In the genomic region with DNA sequence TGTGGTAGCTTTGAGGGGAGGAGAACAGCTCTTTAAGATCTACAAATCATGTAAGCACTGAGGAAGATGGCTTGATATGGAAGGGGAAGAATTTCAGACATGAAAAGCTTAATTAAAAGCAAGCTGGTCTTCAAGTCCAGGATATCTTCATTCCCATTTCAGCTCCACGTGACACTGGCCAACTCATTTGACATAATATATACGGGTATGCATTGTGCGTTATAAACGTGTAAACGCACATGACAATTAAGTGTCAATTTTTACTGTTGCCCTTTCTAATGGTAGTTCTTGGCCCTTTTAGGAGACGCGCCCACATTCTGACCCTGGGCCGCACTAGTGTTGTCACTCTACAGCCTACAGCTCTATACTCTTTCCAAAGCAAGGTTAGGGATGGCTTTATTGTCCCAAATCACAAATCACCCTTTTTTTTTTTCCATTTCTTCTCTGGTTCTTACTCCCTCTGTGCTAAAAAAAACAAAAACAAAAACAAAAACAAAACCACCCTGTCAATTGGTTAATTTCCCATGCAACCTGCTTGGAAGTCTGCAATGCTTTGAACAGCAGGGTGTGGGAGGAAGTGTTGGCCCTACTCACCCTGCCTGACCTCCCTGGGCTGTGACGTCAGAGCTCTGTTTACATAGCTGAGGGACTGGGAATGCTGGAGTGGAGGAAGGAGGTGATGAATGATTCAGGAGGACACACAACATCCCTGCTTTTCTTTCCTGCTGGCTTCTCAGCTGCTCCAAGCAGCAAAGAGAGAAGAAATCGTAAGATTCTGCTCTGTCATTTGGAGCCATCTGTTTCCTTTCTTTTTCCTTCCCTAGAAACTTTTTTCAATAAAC, we compare ENCODE assay signal across 9 cellular contexts. TPM values are rescaled to one million over a fixed set of nuclear protein-coding genes. Genes with fewer than 3 reads are reported as not detected.
A peak's percentile ranks its signal among the peaks of the same experiment; 100 is the strongest.
DNase-seq lines count a peak whose midpoint lies in the region; ATAC-seq and TF ChIP-seq lines count a peak whose summit lies in the region.
"Had no signal": no experiment of that assay in that cellular context is flagged by ENCODE, and none has a peak within 500 bp of the region (broad histone marks: within the 10 kb centered on the region; RNA-seq: fewer than 3 reads in every experiment).

No MANE protein-coding gene starts in this region.

- H3K4me1 Mint-ChIP-seq in naive thymus-derived CD4-positive, alpha-beta T cell: peaks cover 0 to 3% (median 0%) of the 10 kb centered on the region in 7 donors

- no peak overlapping the region for H4K91ac ChIP-seq in trophoblast cell (ENCODE audit: low read depth, low read length)

- no CpG with 5 or more reads among the region's 10 CpGs for WGBS in trophoblast cell (ENCODE audit: extremely low coverage, insufficient coverage, insufficient read length)

- TF ChIP-seq CTCF in PC-9 (conservative IDR thresholded peaks at IDR 0.05): no peak
- no peak for TF ChIP-seq CTCF in fibroblast of pulmonary artery (IDR thresholded peaks at IDR 0.05; ENCODE audit: low read length, missing control alignments)

- no peak overlapping the region for H4K12ac ChIP-seq in trophoblast cell (ENCODE audit: low read depth, low read length)

- H3K36me3 ChIP-seq in PC-9 (ENCODE audit: low read depth) (no peaks in the 10 kb centered on the region), trophoblast cell (ENCODE audit: control insufficient read depth in 1 of 2, insufficient read depth in 2 of 2, low read length in 2 of 2) (no peaks in the 10 kb centered on the region)
- no peaks in the 10 kb centered on the region for H3K36me3 ChIP-seq in naive thymus-derived CD4-positive, alpha-beta T cell (ENCODE audit: control insufficient read depth in 2 of 3, insufficient read depth in 3 of 3, low read length in 3 of 3)

- H2AK5ac ChIP-seq in trophoblast cell (ENCODE audit: low read length): no peak overlapping the region

- H3K9me2 ChIP-seq in PC-9 (ENCODE audit: insufficient read depth): no peaks in the 10 kb centered on the region

- intact Hi-C loops in PC-9 (cut with micrococcal nuclease; ENCODE audit: unreplicated experiment): loop anchor here (1.0 to 10.0 kb wide), 6 partner anchors 54 to 1140 kb away; partner anchors contain the start of gene PCSK5
- intact Hi-C loops in naive thymus-derived CD4-positive, alpha-beta T cell (cut with micrococcal nuclease): no loop called here

- H3K27me3 ChIP-seq in PC-9 (ENCODE audit: insufficient read depth, low read depth) (no peaks in the 10 kb centered on the region), trophoblast cell (ENCODE audit: insufficient read depth, low read length) (no peaks in the 10 kb centered on the region)
- no peaks in the 10 kb centered on the region for H3K27me3 ChIP-seq in naive thymus-derived CD4-positive, alpha-beta T cell (ENCODE audit: control insufficient read depth in 2 of 2, insufficient read depth in 2 of 2, low read length in 2 of 2)

- BruUV-seq in PC-9 (replicated peaks; lab: Mats Ljungman, UMichigan): no TSS peak

- H3K9me3 Mint-ChIP-seq in naive thymus-derived CD4-positive, alpha-beta T cell: no peaks in the 10 kb centered on the region

- H3K4me3 Mint-ChIP-seq in naive thymus-derived CD4-positive, alpha-beta T cell: no peak overlapping the region

- no peak overlapping the region for H2AFZ ChIP-seq in PC-9
- no peak overlapping the region for H2AFZ ChIP-seq in trophoblast cell (ENCODE audit: insufficient read depth, low read length, poor library complexity)

- H3K14ac ChIP-seq in trophoblast cell (ENCODE audit: low read length): no peak overlapping the region

- H3K9me3 ChIP-seq in PC-9 (ENCODE audit: insufficient read depth, low read depth) (no peaks in the 10 kb centered on the region), trophoblast cell (ENCODE audit: insufficient read depth, low read depth, low read length) (no peaks in the 10 kb centered on the region)
- no peaks in the 10 kb centered on the region for H3K9me3 ChIP-seq in naive thymus-derived CD4-positive, alpha-beta T cell (ENCODE audit: control insufficient read depth in 2 of 3, low read length in 3 of 3)

- H4K20me1 ChIP-seq in PC-9 (ENCODE audit: insufficient read depth): no peaks in the 10 kb centered on the region

- peaks cover 16% of the 10 kb centered on the region for H3K79me1 ChIP-seq in trophoblast cell (ENCODE audit: low read length)

- H3K79me2 ChIP-seq in PC-9 (ENCODE audit: low read depth): no peaks in the 10 kb centered on the region
- H3K79me2 ChIP-seq in trophoblast cell (ENCODE audit: control insufficient read depth, insufficient read depth, low read length, poor library complexity): peaks cover 1% of the 10 kb centered on the region

- no peak overlapping the region for H2BK12ac ChIP-seq in trophoblast cell (ENCODE audit: low read length)

- H3K27me3 Mint-ChIP-seq in naive thymus-derived CD4-positive, alpha-beta T cell: peaks cover 0 to 3% (median 0%) of the 10 kb centered on the region in 5 donors

- H3K9ac ChIP-seq in trophoblast cell (ENCODE audit: low read length): no peak overlapping the region

- H3K18ac ChIP-seq in trophoblast cell (ENCODE audit: low read length): no peak overlapping the region

- H3F3A ChIP-seq in PC-9 (ENCODE audit: insufficient read depth, low read depth): peaks cover 44% of the 10 kb centered on the region

- peak; percentile 91 for DNase-seq in EL
- DNase-seq in PC-9: peak; percentile 85 to 92
- peak; percentile 92 for DNase-seq in fibroblast of pulmonary artery (ENCODE audit: low read depth)
- DNase-seq in trophoblast cell: peak; percentile 90 to 96
- no peak for DNase-seq in NCI-H446 treated with DMSO at 0.1 percent for 48 hours (lab: John Stamatoyannopoulos, UW)
- DNase-seq in naive thymus-derived CD4-positive, alpha-beta T cell: no peak

- H3K27ac ChIP-seq in PC-9: peak overlapping the region; percentile 36
- no peak overlapping the region for H3K27ac ChIP-seq in trophoblast cell (ENCODE audit: low read depth, low read length)
- H3K27ac ChIP-seq in naive thymus-derived CD4-positive, alpha-beta T cell (ENCODE audit: low read depth, low read length): no peak overlapping the region
- H3K27ac ChIP-seq: SK-N-MC had no signal

- no peak overlapping the region for H3K4ac ChIP-seq in trophoblast cell (ENCODE audit: low read depth, low read length)

- H3K27ac Mint-ChIP-seq in naive thymus-derived CD4-positive, alpha-beta T cell: no peak overlapping the region

- H3K23ac ChIP-seq in trophoblast cell (ENCODE audit: low read length): no peak overlapping the region

- peaks cover 0 to 10% (median 0%) of the 10 kb centered on the region in 5 donors for H3K36me3 Mint-ChIP-seq in naive thymus-derived CD4-positive, alpha-beta T cell

- no peak overlapping the region for H2BK5ac ChIP-seq in trophoblast cell (ENCODE audit: low read depth, low read length, poor library complexity)

- no peak overlapping the region for H4K8ac ChIP-seq in trophoblast cell (ENCODE audit: low read depth, low read length)

- H3K4me3 ChIP-seq in PC-9 (no peak overlapping the region), fibroblast of pulmonary artery (replicated peaks; ENCODE audit: low read depth, low read length) (no peak overlapping the region), trophoblast cell (ENCODE audit: low read depth, low read length) (no peak overlapping the region)
- no peak overlapping the region for H3K4me3 ChIP-seq in naive thymus-derived CD4-positive, alpha-beta T cell (ENCODE audit: low read length)
- H3K4me3 ChIP-seq: SK-N-MC had no signal

- ATAC-seq in HG02610 (IDR thresholded peaks at IDR 0.05; ENCODE audit: unreplicated experiment) (no peak), HG03108 (IDR thresholded peaks at IDR 0.05; ENCODE audit: unreplicated experiment) (no peak)
- ATAC-seq in naive thymus-derived CD4-positive, alpha-beta T cell: no peak

- H3K4me2 ChIP-seq in PC-9: peak overlapping the region; percentile 37
- H3K4me2 ChIP-seq in trophoblast cell (ENCODE audit: low read length): no peak overlapping the region

- POLR2A ChIA-PET in PC-9 (lab: Charles Lee; ENCODE audit: unreplicated experiment): interaction anchor here (0.6 to 0.7 kb wide), 3 partner anchors 158 to 1363 kb away, joined by 3 to 8 read pairs (median 3); no protein-coding TSS in a partner anchor
- POLR2A ChIA-PET in naive thymus-derived CD4-positive, alpha-beta T cell (lab: Charles Lee): no interaction called here

- H3K4me1 ChIP-seq in PC-9 (replicated peaks; ENCODE audit: insufficient read depth): peaks cover 71% of the 10 kb centered on the region
- peaks cover 8 to 10% of the 10 kb centered on the region in 2 experiments for H3K4me1 ChIP-seq in trophoblast cell (ENCODE audit: control insufficient read depth in 1 of 2, insufficient read depth in 2 of 2, low read length in 2 of 2)
- H3K4me1 ChIP-seq in naive thymus-derived CD4-positive, alpha-beta T cell (ENCODE audit: control insufficient read depth in 2 of 2, insufficient read depth in 2 of 2, low read length in 2 of 2): no peaks in the 10 kb centered on the region

- CTCF ChIA-PET in PC-9 (lab: Charles Lee): no interaction called here
- CTCF ChIA-PET in naive thymus-derived CD4-positive, alpha-beta T cell (lab: Charles Lee): no interaction called here

- H2BK120ac ChIP-seq in trophoblast cell (ENCODE audit: insufficient read depth, low read length, poor library complexity): no peak overlapping the region

RNA-seq across cellular contexts. Expression of gene RFK, which starts 19.3 kb away (rescaled TPM):
- 20.6 and 24.4 TPM in 2 replicates for total RNA-seq in PC-9 (2021)
- polyA plus RNA-seq in trophoblast cell (2013): 90.5 and 91.8 TPM in 2 replicates
- total RNA-seq in naive thymus-derived CD4-positive, alpha-beta T cell: 10 to 100 TPM in 4 of 5 experiments, 1 to 10 TPM in 1; 6.8 to 18.6 (median 11.3) TPM
- polyA plus RNA-seq in naive thymus-derived CD4-positive, alpha-beta T cell: 10 to 100 TPM; 22.0 to 25.9 TPM

Comparison
In these comparisons a context has a peak if more than half of its experiments do, and no peak if none do; other contexts are left out.
1. DNase-seq: peak in EL (single experiment), PC-9 (2 of 2), fibroblast of pulmonary artery (single experiment) and trophoblast cell (2 of 2); none in NCI-H446 treated with DMSO at 0.1 percent for 48 hours (single experiment) and naive thymus-derived CD4-positive, alpha-beta T cell (0 of 9).